ENCODE assay signal across 15 cellular contexts in the genomic region with DNA sequence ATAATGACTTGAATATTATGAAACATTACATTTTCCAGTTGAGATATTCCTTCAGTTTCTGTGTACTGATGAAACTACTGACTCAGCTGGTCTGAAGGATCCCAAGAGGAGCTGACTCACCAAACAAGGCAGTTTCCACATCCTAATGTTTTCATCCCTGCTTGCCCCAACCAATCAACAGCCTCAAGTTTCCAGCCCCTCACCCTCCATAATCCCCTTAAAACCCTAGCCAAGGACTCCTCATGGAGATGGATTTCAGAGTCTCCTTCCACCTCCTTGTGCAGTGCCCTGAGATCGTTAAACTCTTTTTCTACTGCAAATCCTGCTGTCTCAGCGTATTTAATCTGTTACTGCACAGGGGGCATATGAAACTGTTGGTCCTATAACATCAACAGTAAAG.
DNase-seq lines count a peak whose midpoint lies in the region; ATAC-seq and TF ChIP-seq lines count a peak whose summit lies in the region.
"Had no signal": no experiment of that assay in that cellular context is flagged by ENCODE, and none has a peak within 500 bp of the region (broad histone marks: within the 10 kb centered on the region; RNA-seq: fewer than 3 reads in every experiment).

No MANE protein-coding gene starts in this region.

- H3K36me3 ChIP-seq in left lung (no peaks in the 10 kb centered on the region), upper lobe of right lung (no peaks in the 10 kb centered on the region)
- H3K36me3 ChIP-seq: tibial nerve had no signal

- ATAC-seq in left lung = peak; percentile 68
- no peak for ATAC-seq in left lobe of liver
- no peak for ATAC-seq in upper lobe of right lung
- ATAC-seq: left colon had no signal

- peak overlapping the region in 3 of 5 experiments; percentile 41 to 78 (median 61) for H3K27ac Mint-ChIP-seq in brain
- H3K27ac Mint-ChIP-seq: endodermal cell had no signal

- POLR2A ChIA-PET in AG04450 (lab: Yijun Ruan, JAX) = no interaction called here

- CTCF ChIA-PET in AG04450 (lab: Charles Lee) = interaction anchor here (1.0 to 1.6 kb wide), 2 partner anchors 11 to 1209 kb away, joined by 4 to 7 read pairs; no protein-coding TSS in a partner anchor

- H3K27me3 Mint-ChIP-seq in brain = no peaks in the 10 kb centered on the region

- H3K4me3 Mint-ChIP-seq in brain = no peak overlapping the region
- H3K4me3 Mint-ChIP-seq: endodermal cell had no signal

- H3K27me3 ChIP-seq in AG04450 (ENCODE audit: control insufficient read depth, insufficient read depth, low read length) = peaks cover 4% of the 10 kb centered on the region
- no peaks in the 10 kb centered on the region for H3K27me3 ChIP-seq in left lung
- H3K27me3 ChIP-seq in upper lobe of right lung = no peaks in the 10 kb centered on the region
- H3K27me3 ChIP-seq: tibial nerve had no signal

- no peaks in the 10 kb centered on the region for H3K36me3 Mint-ChIP-seq in brain

- H3K9me3 ChIP-seq in AG04450 (ENCODE audit: control insufficient read depth, insufficient read depth, low read length) (no peaks in the 10 kb centered on the region), left lung (no peaks in the 10 kb centered on the region), upper lobe of right lung (no peaks in the 10 kb centered on the region)
- H3K9me3 ChIP-seq: tibial nerve had no signal

- H3K9me3 Mint-ChIP-seq in brain = no peaks in the 10 kb centered on the region
- H3K9me3 Mint-ChIP-seq: endodermal cell had no signal

- H3K4me1 Mint-ChIP-seq in brain = peaks cover 8% of the 10 kb centered on the region

- DNase-seq in AG04450 (ENCODE audit: low read depth, low spot score) = peak; percentile 18
- peak; percentile 79 for DNase-seq in HT1080 (ENCODE audit: low read depth)
- no peak for DNase-seq in left lung
- no peak for DNase-seq in left lobe of liver (ENCODE audit: low spot score)
- DNase-seq in cerebellar nuclear complex (lab: John Stamatoyannopoulos, UW) = no peak
- DNase-seq in NK-92 treated with Interleukin-12 subunit alpha and Interleukin-12 subunit beta, amount 100 ng/mL, for 24 hours (lab: John Stamatoyannopoulos, UW) = no peak
- no peak for DNase-seq in upper lobe of right lung
- DNase-seq: activated CD4-positive, alpha-beta T cell treated with anti-CD3 and anti-CD28 coated beads for 48 hours; activated naive CD4-positive, alpha-beta T cell treated with Interleukin-2 at 50 U/mL for 16 hours; endodermal cell; left colon; NCI-H446; posterior cingulate gyrus had no signal

- intact Hi-C loops in left lung (cut with DNase I) (loop anchor here in 1 of 2 donors (10.0 kb wide), 1 partner anchor 79 kb away; a partner anchor contains a TSS), upper lobe of right lung (cut with DNase I) (no loop called here)

- H3K4me3 ChIP-seq in AG04450 (ENCODE audit: low read depth, low read length) = no peak overlapping the region
- no peak overlapping the region for H3K4me3 ChIP-seq in left lung
- no peak overlapping the region for H3K4me3 ChIP-seq in upper lobe of right lung
- H3K4me3 ChIP-seq: tibial nerve had no signal

- no peak overlapping the region for H3K27ac ChIP-seq in AG04450 (ENCODE audit: low read depth, low read length)
- no peak overlapping the region for H3K27ac ChIP-seq in left lung
- H3K27ac ChIP-seq in upper lobe of right lung = no peak overlapping the region
- H3K27ac ChIP-seq: tibial nerve had no signal

- no peak for TF ChIP-seq CTCF in AG04450 (IDR thresholded peaks at IDR 0.05; ENCODE audit: low read depth, low read length)
- TF ChIP-seq CTCF in brain (conservative IDR thresholded peaks at IDR 0.05) = no peak
- no peak for TF ChIP-seq CTCF in left lung (IDR thresholded peaks at IDR 0.05)
- no peak for TF ChIP-seq CTCF in upper lobe of right lung (IDR thresholded peaks at IDR 0.05)

- no peaks in the 10 kb centered on the region for H3K4me1 ChIP-seq in left lung
- no peaks in the 10 kb centered on the region for H3K4me1 ChIP-seq in upper lobe of right lung

Comparison
In these comparisons a context has a peak if more than half of its experiments do, and no peak if none do; other contexts are left out.
1. DNase-seq: peak in AG04450 (single experiment) and HT1080 (single experiment); none in left lung (0 of 2), left lobe of liver (single experiment), cerebellar nuclear complex (0 of 2), NK-92 treated with Interleukin-12 subunit alpha and Interleukin-12 subunit beta, amount 100 ng/mL, for 24 hours (single experiment) and upper lobe of right lung (single experiment).